17 cellular contexts compared by ENCODE assay signal in the genomic region with DNA sequence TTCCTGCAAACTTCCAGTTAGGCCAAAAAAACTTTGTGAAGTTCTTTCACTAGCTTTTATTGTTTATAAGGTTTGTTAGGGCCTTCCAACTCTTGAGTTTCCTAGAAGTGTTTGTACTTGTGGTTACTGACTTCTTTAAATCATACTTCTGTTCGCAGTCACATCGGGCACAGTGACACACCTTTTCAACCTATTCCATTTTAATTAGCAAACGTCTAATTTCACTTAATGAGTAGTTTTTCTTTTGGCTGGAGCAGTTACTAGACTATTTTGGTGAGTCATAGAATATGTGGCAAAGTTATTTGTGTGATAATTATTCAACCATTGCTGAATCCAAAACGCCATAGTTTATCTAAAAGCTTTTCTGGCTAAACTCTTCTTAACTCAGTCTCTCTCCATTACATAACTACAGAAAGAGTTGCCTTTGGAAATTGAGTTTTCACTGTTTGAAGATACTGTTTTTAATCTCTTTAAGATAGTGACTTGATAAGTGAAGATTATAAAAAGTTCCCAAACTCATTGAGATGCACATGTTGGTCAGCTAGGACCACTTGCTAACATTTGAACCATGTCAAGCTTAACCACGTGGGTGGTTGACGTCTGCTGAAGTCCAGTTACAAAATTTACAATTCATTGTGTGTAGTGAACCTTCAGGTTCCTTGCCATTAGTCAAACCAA. TPM values are rescaled to one million over a fixed set of nuclear protein-coding genes. Genes with fewer than 3 reads are reported as not detected.
DNase-seq lines count a peak whose midpoint lies in the region; ATAC-seq and TF ChIP-seq lines count a peak whose summit lies in the region.
"Had no signal": no experiment of that assay in that cellular context is flagged by ENCODE, and none has a peak within 500 bp of the region (broad histone marks: within the 10 kb centered on the region; RNA-seq: fewer than 3 reads in every experiment).

No MANE protein-coding gene starts in this region.

- peak overlapping the region; percentile 81 for H3K27ac Mint-ChIP-seq in activated naive CD4-positive, alpha-beta T cell treated with anti-CD3 and anti-CD28 coated beads, Interleukin-2, amount 10 ng/mL, durations not matched to agents 7 days and 5 days
- H3K27ac Mint-ChIP-seq in T-helper 17 cell: peak overlapping the region; percentile 43
- H3K27ac Mint-ChIP-seq: stimulated activated memory B cell treated with anti-CD40 and anti-IgM and Interleukin-4, amounts not matched to agents 10 μg/mL and 1 μg/mL and 100 μg/mL, for 72 hours had no signal

- peaks cover 4% of the 10 kb centered on the region for H3K4me1 ChIP-seq in fibroblast of lung (ENCODE audit: control insufficient read depth, extremely low read depth, insufficient read depth, low read length)
- no peaks in the 10 kb centered on the region for H3K4me1 ChIP-seq in smooth muscle cell (ENCODE audit: low read depth)
- H3K4me1 ChIP-seq: Peyer's patch had no signal

- H3K79me2 ChIP-seq in fibroblast of lung (ENCODE audit: control insufficient read depth, insufficient read depth, low read length): no peaks in the 10 kb centered on the region
- H3K79me2 ChIP-seq in smooth muscle cell (ENCODE audit: low read depth): peaks cover 23% of the 10 kb centered on the region

- no peak for TF ChIP-seq CTCF in fibroblast of lung (conservative IDR thresholded peaks at IDR 0.05 in 1 of 2, IDR thresholded peaks at IDR 0.05 in 1 of 2; ENCODE audit: low read depth in 1 of 2, low read length in 2 of 2)
- no peak for TF ChIP-seq CTCF in smooth muscle cell (IDR thresholded peaks at IDR 0.05; ENCODE audit: borderline replicate concordance, insufficient read depth, poor library complexity, severe bottlenecking)

- H3K27ac ChIP-seq in fibroblast of lung (ENCODE audit: insufficient read depth, low read length) (no peak overlapping the region), smooth muscle cell (ENCODE audit: low read depth) (peak overlapping the region; percentile 61)
- H3K27ac ChIP-seq: Peyer's patch, vagina had no signal

- peaks cover 47% of the 10 kb centered on the region for H3K4me1 Mint-ChIP-seq in activated naive CD4-positive, alpha-beta T cell treated with anti-CD3 and anti-CD28 coated beads, Interleukin-2, amount 10 ng/mL, durations not matched to agents 7 days and 5 days
- peaks cover 28% of the 10 kb centered on the region for H3K4me1 Mint-ChIP-seq in T-helper 17 cell

- H3K36me3 ChIP-seq in fibroblast of lung (ENCODE audit: control insufficient read depth, insufficient read depth, low read length) (no peaks in the 10 kb centered on the region), smooth muscle cell (ENCODE audit: low read depth) (peaks cover 7% of the 10 kb centered on the region)

- no peak overlapping the region for H3K9ac ChIP-seq in fibroblast of lung (ENCODE audit: insufficient read depth, low read length)
- no peak overlapping the region for H3K9ac ChIP-seq in smooth muscle cell (ENCODE audit: low read depth)
- H3K9ac ChIP-seq: SK-N-SH had no signal

- H2AFZ ChIP-seq in fibroblast of lung (ENCODE audit: low read length): no peak overlapping the region
- H2AFZ ChIP-seq in smooth muscle cell (ENCODE audit: low read depth): no peak overlapping the region

- H3F3A ChIP-seq in smooth muscle cell (ENCODE audit: low read depth): no peaks in the 10 kb centered on the region

- H3K9me3 ChIP-seq in T-helper 17 cell (ENCODE audit: control insufficient read depth, low read length, poor library complexity, severe bottlenecking) (no peaks in the 10 kb centered on the region), fibroblast of lung (ENCODE audit: control insufficient read depth, insufficient read depth, low read depth, low read length) (no peaks in the 10 kb centered on the region), smooth muscle cell (replicated peaks; ENCODE audit: low read depth) (no peaks in the 10 kb centered on the region)
- H3K9me3 ChIP-seq: mucosa of descending colon, Peyer's patch, SK-N-SH, vagina had no signal

- no peaks in the 10 kb centered on the region for H4K20me1 ChIP-seq in fibroblast of lung (ENCODE audit: control insufficient read depth, extremely low read depth, insufficient read depth, low read length)
- peaks cover 23% of the 10 kb centered on the region for H4K20me1 ChIP-seq in smooth muscle cell (ENCODE audit: low read depth)

- H3K4me2 ChIP-seq in fibroblast of lung (ENCODE audit: extremely low read depth, insufficient read depth, low read length) (no peak overlapping the region), smooth muscle cell (no peak overlapping the region)
- H3K4me2 ChIP-seq: SK-N-SH had no signal

- H3K27me3 ChIP-seq in fibroblast of lung (ENCODE audit: control insufficient read depth, insufficient read depth, low read length) (no peaks in the 10 kb centered on the region), smooth muscle cell (ENCODE audit: low read depth) (no peaks in the 10 kb centered on the region)
- H3K27me3 ChIP-seq: Peyer's patch, vagina had no signal

- H3K27me3 Mint-ChIP-seq in activated naive CD4-positive, alpha-beta T cell treated with anti-CD3 and anti-CD28 coated beads, Interleukin-2, amount 10 ng/mL, durations not matched to agents 7 days and 5 days: no peaks in the 10 kb centered on the region
- H3K27me3 Mint-ChIP-seq in T-helper 17 cell: no peaks in the 10 kb centered on the region
- H3K27me3 Mint-ChIP-seq: stimulated activated memory B cell treated with anti-CD40 and anti-IgM and Interleukin-4, amounts not matched to agents 10 μg/mL and 1 μg/mL and 100 μg/mL, for 72 hours had no signal

- no peak for DNase-seq in activated naive CD4-positive, alpha-beta T cell treated with anti-CD3 and anti-CD28 coated beads, Interleukin-2, amount 10 ng/mL, durations not matched to agents 7 days and 5 days
- DNase-seq in activated naive CD4-positive, alpha-beta T cell treated with Interleukin-2 at 50 U/mL for 16 hours: no peak
- DNase-seq in T-helper 17 cell (no peak), fibroblast of lung (ENCODE audit: low read depth in 2 of 2) (peak; percentile 28 to 56), smooth muscle cell (lab: John Stamatoyannopoulos, UW; ENCODE audit: unreplicated experiment) (no peak), D341Med (ENCODE audit: low spot score) (no peak), superior temporal gyrus (ENCODE audit: extremely low spot score) (no peak)
- DNase-seq: Calu3, GDM1, immature natural killer cell, mucosa of descending colon, MV-4-11, Peyer's patch, SK-N-SH had no signal

- CTCF ChIA-PET in activated naive CD4-positive, alpha-beta T cell treated with anti-CD3 and anti-CD28 coated beads, Interleukin-2, amount 10 ng/mL, durations not matched to agents 7 days and 5 days (lab: Charles Lee): interaction anchor here (0.6 to 0.9 kb wide), 2 partner anchors 14 to 102 kb away, joined by 3 read pairs; no protein-coding TSS in a partner anchor

- H3K4me3 Mint-ChIP-seq in activated naive CD4-positive, alpha-beta T cell treated with anti-CD3 and anti-CD28 coated beads, Interleukin-2, amount 10 ng/mL, durations not matched to agents 7 days and 5 days: no peak overlapping the region
- H3K4me3 Mint-ChIP-seq in T-helper 17 cell: no peak overlapping the region
- H3K4me3 Mint-ChIP-seq: immature natural killer cell; stimulated activated memory B cell treated with anti-CD40 and anti-IgM and Interleukin-4, amounts not matched to agents 10 μg/mL and 1 μg/mL and 100 μg/mL, for 72 hours had no signal

- H3K4me3 ChIP-seq in fibroblast of lung (replicated peaks in 1 of 4; ENCODE audit: control extremely low read depth in 1 of 4, insufficient read depth in 1 of 4, low read depth in 3 of 4, low read length in 4 of 4) (no peak overlapping the region), smooth muscle cell (no peak overlapping the region)
- H3K4me3 ChIP-seq: mucosa of descending colon, Peyer's patch, vagina had no signal

- H3K36me3 Mint-ChIP-seq in activated naive CD4-positive, alpha-beta T cell treated with anti-CD3 and anti-CD28 coated beads, Interleukin-2, amount 10 ng/mL, durations not matched to agents 7 days and 5 days: peaks cover 41% of the 10 kb centered on the region
- H3K36me3 Mint-ChIP-seq in T-helper 17 cell (ENCODE audit: low read depth): peaks cover 2% of the 10 kb centered on the region

- H3K9me3 Mint-ChIP-seq in activated naive CD4-positive, alpha-beta T cell treated with anti-CD3 and anti-CD28 coated beads, Interleukin-2, amount 10 ng/mL, durations not matched to agents 7 days and 5 days: no peaks in the 10 kb centered on the region
- H3K9me3 Mint-ChIP-seq: immature natural killer cell had no signal

- whole genome bisulfite sequencing in smooth muscle cell (ENCODE audit: low lambda C conversion rate): 38% methylated on average over 6 of the region's 6 CpGs

- ATAC-seq in T-helper 17 cell (no peak), GM19324 (IDR thresholded peaks at IDR 0.05; ENCODE audit: low FRiP score, unreplicated experiment) (no peak)
- ATAC-seq: mucosa of descending colon; stimulated activated memory B cell treated with anti-CD40 and anti-IgM and Interleukin-4, amounts not matched to agents 10 μg/mL and 1 μg/mL and 100 μg/mL, for 72 hours had no signal

RNA-seq across cellular contexts. Expression of a gene that starts 21.5 kb away (rescaled TPM):
- total RNA-seq in T-helper 17 cell (10 to 100 TPM; 41.2 to 41.7 TPM), fibroblast of lung (28.6 and 28.8 TPM in 2 replicates), smooth muscle cell (22.9 and 31.5 TPM in 2 replicates)
- polyA plus RNA-seq in fibroblast of lung (16.9 and 17.5 TPM in 2 replicates), smooth muscle cell (14.0 and 19.4 TPM in 2 replicates)
- polyA plus RNA-seq in fibroblast of lung (2012): 10.2 and 10.9 TPM in 2 replicates
- polyA minus RNA-seq in fibroblast of lung (ENCODE audit: low replicate concordance): 1.8 and 14.1 TPM in 2 replicates

Comparison
In these comparisons a context has a peak if more than half of its experiments do, and no peak if none do; other contexts are left out.
1. DNase-seq: peak in fibroblast of lung (2 of 2); none in activated naive CD4-positive, alpha-beta T cell treated with anti-CD3 and anti-CD28 coated beads, Interleukin-2, amount 10 ng/mL, durations not matched to agents 7 days and 5 days (single experiment), activated naive CD4-positive, alpha-beta T cell treated with Interleukin-2 at 50 U/mL for 16 hours (single experiment), T-helper 17 cell (0 of 3), smooth muscle cell (single experiment), D341Med (single experiment) and superior temporal gyrus (single experiment).